25 cellular contexts compared by ENCODE assay signal in the genomic region with DNA sequence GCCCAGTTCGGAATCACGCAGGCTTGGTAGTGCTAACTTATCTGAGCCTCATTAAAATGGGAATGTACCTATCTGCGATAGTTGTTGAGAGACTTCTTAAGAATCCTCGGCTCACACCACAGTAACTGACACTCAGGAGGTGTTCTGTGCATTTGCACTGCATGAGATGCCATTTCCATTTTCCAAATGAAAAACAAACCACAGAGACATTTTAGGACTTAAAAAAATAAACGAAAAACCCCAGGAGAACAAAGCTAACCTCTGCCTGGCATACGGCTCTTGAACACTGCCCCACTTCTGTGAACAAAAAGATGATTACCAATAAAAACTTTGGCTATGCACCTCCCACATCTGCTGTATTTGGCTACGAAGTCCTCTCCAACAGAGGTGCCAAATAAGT.
"Had no signal": no experiment of that assay in that cellular context is flagged by ENCODE, and none has a peak within 500 bp of the region (broad histone marks: within the 10 kb centered on the region; RNA-seq: fewer than 3 reads in every experiment).

No MANE protein-coding gene starts in this region.

- H3K27ac ChIP-seq: left ventricle myocardium inferior, neural progenitor cell, neutrophil, ovary, right atrium auricular region, right lobe of liver, skin epidermis, stomach, testis, thyroid gland, transverse colon, upper lobe of left lung, vagina had no signal

- H3K4me3 ChIP-seq: left ventricle myocardium inferior, lung, neural progenitor cell, ovary, right atrium auricular region, right lobe of liver, skin epidermis, stomach, testis, thyroid gland, transverse colon, upper lobe of left lung, vagina had no signal

- H3K36me3 ChIP-seq: left ventricle myocardium inferior, neural progenitor cell, neutrophil, ovary, right atrium auricular region, right lobe of liver, stomach, thyroid gland, transverse colon, upper lobe of left lung, vagina had no signal

- ATAC-seq: natural killer cell; right lobe of liver; stimulated activated naive B cell treated with anti-CD40 and anti-IgM and Interleukin-4, amounts not matched to agents 10 μg/mL and 1 μg/mL and 100 μg/mL, for 72 hours; stimulated activated naive CD8-positive, alpha-beta T cell treated with anti-CD3 and anti-CD28 coated beads, Interleukin-15, Interleukin-2, amounts not matched to agents 100 U/mL and 50 U/mL, for 24 hours had no signal

- DNase-seq: islet precursor cell; left ventricle myocardium inferior; mesendoderm; naive B cell; natural killer cell; nephron progenitor cell; stimulated activated CD4-positive, alpha-beta T cell treated with anti-CD3 and anti-CD28 coated beads, Interleukin-12 subunit alpha, Interleukin-12 subunit beta, amount 100 ng/mL, for 4 hours; stimulated activated CD4-positive, alpha-beta T cell treated with anti-CD3 and anti-CD28 coated beads, Interleukin-15, amount 100 ng/mL, for 24 hours; stimulated activated CD4-positive, alpha-beta T cell treated with anti-CD3 and anti-CD28 coated beads, Interleukin-2, amount 100 ng/mL, for 24 hours; stimulated activated CD4-positive, alpha-beta T cell treated with anti-CD3 and anti-CD28 coated beads, Interleukin-4, amount 100 ng/mL, for 1 hour; stimulated activated naive B cell treated with anti-CD40 and anti-IgM and Interleukin-4, amounts not matched to agents 10 μg/mL and 1 μg/mL and 100 μg/mL, for 72 hours; stimulated activated naive CD8-positive, alpha-beta T cell treated with anti-CD3 and anti-CD28 coated beads, Interleukin-15, Interleukin-2, amounts not matched to agents 100 U/mL and 50 U/mL, for 24 hours; stomach; testis; thyroid gland; transverse colon; upper lobe of left lung had no signal

- H3K4me1 ChIP-seq: left ventricle myocardium inferior, neural progenitor cell, right atrium auricular region, right lobe of liver, testis, thyroid gland, upper lobe of left lung, vagina had no signal

- H3K9me3 ChIP-seq: left ventricle myocardium inferior, neutrophil, ovary, right atrium auricular region, right lobe of liver, stomach, testis, thyroid gland, transverse colon, upper lobe of left lung, vagina had no signal
